In the genomic region with DNA sequence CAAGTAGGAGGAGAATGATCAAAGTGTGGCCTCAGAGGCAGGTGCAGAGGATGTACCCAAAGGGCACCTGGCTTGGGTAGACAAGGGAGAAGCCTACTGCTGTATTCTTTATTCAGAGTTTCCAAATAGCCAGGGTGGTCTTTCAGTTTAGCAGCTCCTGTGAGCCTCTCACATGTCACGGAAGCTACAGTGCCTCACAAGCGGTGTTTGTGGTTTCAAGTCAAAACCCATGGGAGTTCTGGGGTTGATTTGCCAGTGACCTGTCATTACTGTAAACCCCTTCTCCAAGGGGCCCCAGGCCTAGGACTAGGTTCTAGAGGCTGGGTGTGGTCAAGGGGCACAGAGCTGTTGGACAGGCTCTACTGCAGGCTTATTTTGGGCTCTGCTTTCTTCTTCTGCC, we compare ENCODE assay signal across 12 cellular contexts. TPM values are rescaled to one million over a fixed set of nuclear protein-coding genes. Genes with fewer than 3 reads are reported as not detected.
A peak's percentile ranks its signal among the peaks of the same experiment; 100 is the strongest.
DNase-seq lines count a peak whose midpoint lies in the region; ATAC-seq and TF ChIP-seq lines count a peak whose summit lies in the region.
"Had no signal": no experiment of that assay in that cellular context is flagged by ENCODE, and none has a peak within 500 bp of the region (broad histone marks: within the 10 kb centered on the region; RNA-seq: fewer than 3 reads in every experiment).

No MANE protein-coding gene starts in this region.

- WGBS in gastroesophageal sphincter (ENCODE audit: low coverage in 1 of 2), 2 donors = 100% methylated on average over 2 of the region's 2 CpGs; no CpG with 5 or more reads in 1 of the 2 donors

- H3K9me3 ChIP-seq in gastroesophageal sphincter = no peaks in the 10 kb centered on the region

- POLR2A ChIA-PET in activated CD8-positive, alpha-beta T cell treated with anti-CD3 and anti-CD28 coated beads, Interleukin-2, amount 10 ng/mL, durations not matched to agents 7 days and 5 days (lab: Charles Lee) = interaction anchor here (0.5 to 1.7 kb wide), 3 partner anchors 11 to 63 kb away, joined by 3 to 4 read pairs (median 3); a partner anchor contains a TSS

- H3K27me3 ChIP-seq in gastroesophageal sphincter = no peaks in the 10 kb centered on the region

- H3K4me1 ChIP-seq in gastroesophageal sphincter = no peaks in the 10 kb centered on the region

- peak overlapping the region; percentile 22 for H3K4me3 Mint-ChIP-seq in activated CD8-positive, alpha-beta T cell treated with anti-CD3 and anti-CD28 coated beads, Interleukin-2, amount 10 ng/mL, durations not matched to agents 7 days and 5 days
- H3K4me3 Mint-ChIP-seq: nephron had no signal

- TF ChIP-seq CTCF in gastroesophageal sphincter (IDR thresholded peaks at IDR 0.05) = no peak

- CTCF ChIA-PET in activated CD8-positive, alpha-beta T cell treated with anti-CD3 and anti-CD28 coated beads, Interleukin-2, amount 10 ng/mL, durations not matched to agents 7 days and 5 days (lab: Charles Lee) = interaction anchor here (0.7 to 8.4 kb wide), 9 partner anchors 10 to 129 kb away, joined by 3 to 63 read pairs (median 9); a partner anchor contains a TSS

- DNase-seq in activated CD8-positive, alpha-beta T cell treated with anti-CD3 and anti-CD28 coated beads, Interleukin-2, amount 10 ng/mL, durations not matched to agents 7 days and 5 days = peak; percentile 52
- DNase-seq in midbrain (lab: John Stamatoyannopoulos, UW) (no peak), DMS153 treated with DMSO at 0.1 percent for 48 hours (lab: John Stamatoyannopoulos, UW; ENCODE audit: unreplicated experiment) (no peak), G401 (ENCODE audit: low spot score) (no peak)
- DNase-seq: central memory CD4-positive, alpha-beta T cell; glutamatergic neuron; NCI-H2227 treated with DMSO at 0.1 percent for 48 hours had no signal

- H3K4me1 Mint-ChIP-seq in activated CD8-positive, alpha-beta T cell treated with anti-CD3 and anti-CD28 coated beads, Interleukin-2, amount 10 ng/mL, durations not matched to agents 7 days and 5 days (ENCODE audit: low read depth) = peaks cover 57% of the 10 kb centered on the region
- H3K4me1 Mint-ChIP-seq: nephron had no signal

- no peaks in the 10 kb centered on the region for H3K36me3 Mint-ChIP-seq in activated CD8-positive, alpha-beta T cell treated with anti-CD3 and anti-CD28 coated beads, Interleukin-2, amount 10 ng/mL, durations not matched to agents 7 days and 5 days (ENCODE audit: low read depth)

- in situ Hi-C loops in G401 (cut with HindIII; ENCODE audit: low sequenced_read_pairs) = no loop called here

- no peak for TF ChIP-seq POLR2A in gastroesophageal sphincter (IDR thresholded peaks at IDR 0.05)

- ATAC-seq in GM18498 (IDR thresholded peaks at IDR 0.05; ENCODE audit: unreplicated experiment) (peak; percentile 54), GM19467 (IDR thresholded peaks at IDR 0.05; ENCODE audit: unreplicated experiment) (peak; percentile 61), HG03097 (IDR thresholded peaks at IDR 0.05; ENCODE audit: low FRiP score, unreplicated experiment) (peak; percentile 44), gastroesophageal sphincter (no peak)
- peak; percentile 40 for ATAC-seq in activated CD8-positive, alpha-beta T cell treated with anti-CD3 and anti-CD28 coated beads, Interleukin-2, amount 10 ng/mL, durations not matched to agents 7 days and 5 days

- H3K9me3 Mint-ChIP-seq in activated CD8-positive, alpha-beta T cell treated with anti-CD3 and anti-CD28 coated beads, Interleukin-2, amount 10 ng/mL, durations not matched to agents 7 days and 5 days (ENCODE audit: insufficient read depth) = no peaks in the 10 kb centered on the region
- H3K9me3 Mint-ChIP-seq: nephron had no signal

- no peak for TF ChIP-seq EP300 in gastroesophageal sphincter (IDR thresholded peaks at IDR 0.05)

- H3K36me3 ChIP-seq in gastroesophageal sphincter = no peaks in the 10 kb centered on the region

- H3K4me3 ChIP-seq in gastroesophageal sphincter = no peak overlapping the region

- H3K27ac ChIP-seq in gastroesophageal sphincter = no peak overlapping the region

- H3K27ac Mint-ChIP-seq in activated CD8-positive, alpha-beta T cell treated with anti-CD3 and anti-CD28 coated beads, Interleukin-2, amount 10 ng/mL, durations not matched to agents 7 days and 5 days = peak overlapping the region; percentile 34
- H3K27ac Mint-ChIP-seq: nephron had no signal

- H3K27me3 Mint-ChIP-seq in activated CD8-positive, alpha-beta T cell treated with anti-CD3 and anti-CD28 coated beads, Interleukin-2, amount 10 ng/mL, durations not matched to agents 7 days and 5 days (ENCODE audit: low read depth) = peaks cover 5% of the 10 kb centered on the region

RNA-seq across cellular contexts. Expression of a gene that starts 10.2 kb away (rescaled TPM):
- total RNA-seq in activated CD8-positive, alpha-beta T cell treated with anti-CD3 and anti-CD28 coated beads, Interleukin-2, amount 10 ng/mL, durations not matched to agents 7 days and 5 days = under 1 TPM in 1 of 2 experiments, not detected in 1; 0.32 TPM
- total RNA-seq in gastroesophageal sphincter = 1 to 10 TPM in 3 of 4 donors, under 1 TPM in 1; 0.45 to 9.3 (median 2.3) TPM
- total RNA-seq in G401 (2014; rRNA removed; shearing (Covaris generic)) = not detected in 2 replicates

RNA-seq across cellular contexts. Expression of a gene that starts 11.9 kb away (rescaled TPM):
- total RNA-seq in activated CD8-positive, alpha-beta T cell treated with anti-CD3 and anti-CD28 coated beads, Interleukin-2, amount 10 ng/mL, durations not matched to agents 7 days and 5 days = not detected
- under 1 TPM in 1 of 4 donors, not detected in 3; 0.27 TPM for total RNA-seq in gastroesophageal sphincter
- total RNA-seq in G401 (2014; rRNA removed; shearing (Covaris generic)) = not detected in 2 replicates
